Comparison of ENCODE assay signal across 14 cellular contexts in genomic region chr1:156836041-156836654, GRCh38. TPM values are rescaled to one million over a fixed set of nuclear protein-coding genes. Genes with fewer than 3 reads are reported as not detected.
A peak's percentile ranks its signal among the peaks of the same experiment; 100 is the strongest.
DNase-seq lines count a peak whose midpoint lies in the region; ATAC-seq and TF ChIP-seq lines count a peak whose summit lies in the region.
"Had no signal": no experiment of that assay in that cellular context is flagged by ENCODE, and none has a peak within 500 bp of the region (broad histone marks: within the 10 kb centered on the region; RNA-seq: fewer than 3 reads in every experiment).

No MANE protein-coding gene starts in this region.

- intact Hi-C loops in activated CD4-positive, alpha-beta T cell treated with anti-CD3 and anti-CD28 coated beads for 36 hours (cut with DNase I, micrococcal nuclease), result no loop called here

- H3K27me3 Mint-ChIP-seq in activated CD4-positive, alpha-beta T cell treated with anti-CD3 and anti-CD28 coated beads for 36 hours, result peaks cover 16% of the 10 kb centered on the region

- H3K9me3 ChIP-seq in suprapubic skin, result no peaks in the 10 kb centered on the region
- H3K9me3 ChIP-seq: thyroid gland had no signal

- H3K9me3 Mint-ChIP-seq in activated CD4-positive, alpha-beta T cell treated with anti-CD3 and anti-CD28 coated beads for 36 hours (ENCODE audit: low read depth), result no peaks in the 10 kb centered on the region
- H3K9me3 Mint-ChIP-seq: WTC11 had no signal

- no peak for TF ChIP-seq POLR2A in suprapubic skin (IDR thresholded peaks at IDR 0.05)

- no peak overlapping the region for H3K27ac ChIP-seq in suprapubic skin
- H3K27ac ChIP-seq: thyroid gland had no signal

- peaks cover 74% of the 10 kb centered on the region for H3K27me3 ChIP-seq in suprapubic skin
- H3K27me3 ChIP-seq: thyroid gland had no signal

- 53% methylated on average over 5 of the region's 5 CpGs for WGBS in suprapubic skin

- no peak for TF ChIP-seq CTCF in suprapubic skin (IDR thresholded peaks at IDR 0.05)

- peak; percentile 70 for DNase-seq in activated CD4-positive, alpha-beta T cell treated with anti-CD3 and anti-CD28 coated beads for 36 hours
- no peak for DNase-seq in activated CD4-positive, alpha-beta T cell treated with anti-CD3 and anti-CD28 coated beads, Interleukin-2, amount 50 U/mL, for 1 hour
- DNase-seq in activated T-cell treated with anti-CD3 and anti-CD28 coated beads, Interleukin-2, amount 50 U/mL, for 48 hours, result peak; percentile 69 to 75
- DNase-seq in stimulated activated CD4-positive, alpha-beta T cell treated with anti-CD3 and anti-CD28 coated beads, Interleukin-4, amount 100 ng/mL, for 1 hour, result peak; percentile 38
- DNase-seq in NCI-H526 (lab: John Stamatoyannopoulos, UW), result no peak
- DNase-seq in suprapubic skin (ENCODE audit: low spot score in 2 of 2), result no peak
- DNase-seq in hippocampal formation (lab: John Stamatoyannopoulos, UW), result no peak
- DNase-seq: dermis blood vessel endothelial cell, NCI-H1436 treated with DMSO at 0.1 percent for 48 hours, NCI-H748 treated with DMSO at 0.1 percent for 48 hours, thyroid gland had no signal

- no peak overlapping the region for H3K4me3 ChIP-seq in suprapubic skin
- H3K4me3 ChIP-seq: thyroid gland had no signal

- no peak overlapping the region for H3K4me3 Mint-ChIP-seq in activated CD4-positive, alpha-beta T cell treated with anti-CD3 and anti-CD28 coated beads for 36 hours
- H3K4me3 Mint-ChIP-seq: WTC11 had no signal

- CTCF ChIA-PET in activated CD4-positive, alpha-beta T cell treated with anti-CD3 and anti-CD28 coated beads for 36 hours (lab: Charles Lee), result interaction anchor here (0.6 to 7.1 kb wide), 4 partner anchors 25 to 92 kb away, joined by 3 to 84 read pairs (median 3); partner anchors contain the start of genes INSRR and NTRK1

- POLR2A ChIA-PET in activated CD4-positive, alpha-beta T cell treated with anti-CD3 and anti-CD28 coated beads for 36 hours (lab: Charles Lee), result no interaction called here

- H3K27ac Mint-ChIP-seq in activated CD4-positive, alpha-beta T cell treated with anti-CD3 and anti-CD28 coated beads for 36 hours, result peak overlapping the region; percentile 34
- H3K27ac Mint-ChIP-seq: WTC11 had no signal

- peak; percentile 74 for ATAC-seq in activated CD4-positive, alpha-beta T cell treated with anti-CD3 and anti-CD28 coated beads for 36 hours
- peak; percentile 49 for ATAC-seq in HG02678 (IDR thresholded peaks at IDR 0.05; ENCODE audit: unreplicated experiment)
- ATAC-seq: WTC11 had no signal

- H3K36me3 Mint-ChIP-seq in activated CD4-positive, alpha-beta T cell treated with anti-CD3 and anti-CD28 coated beads for 36 hours (ENCODE audit: low read depth), result no peaks in the 10 kb centered on the region
- H3K36me3 Mint-ChIP-seq: WTC11 had no signal

- no peaks in the 10 kb centered on the region for H3K36me3 ChIP-seq in suprapubic skin
- H3K36me3 ChIP-seq: thyroid gland had no signal

- TF ChIP-seq EP300 in suprapubic skin (IDR thresholded peaks at IDR 0.05), result no peak

- peaks cover 36% of the 10 kb centered on the region for H3K4me1 Mint-ChIP-seq in activated CD4-positive, alpha-beta T cell treated with anti-CD3 and anti-CD28 coated beads for 36 hours

- H3K4me1 ChIP-seq in suprapubic skin, result no peaks in the 10 kb centered on the region
- H3K4me1 ChIP-seq: thyroid gland had no signal

RNA-seq across cellular contexts. Expression of gene SH2D2A, which starts 19.5 kb away (rescaled TPM):
- 100 to 1,000 TPM; 189 to 211 TPM for total RNA-seq in activated CD4-positive, alpha-beta T cell treated with anti-CD3 and anti-CD28 coated beads for 36 hours
- total RNA-seq in suprapubic skin, result under 1 TPM in 2 of 4 donors, not detected in 2; 0.29 to 0.48 TPM
- total RNA-seq: dermis blood vessel endothelial cell had no signal

RNA-seq across cellular contexts. Expression of gene INSRR, which starts 22.8 kb away (rescaled TPM):
- total RNA-seq in activated CD4-positive, alpha-beta T cell treated with anti-CD3 and anti-CD28 coated beads for 36 hours, result under 1 TPM; 0.14 to 0.18 TPM
- not detected for total RNA-seq in suprapubic skin
- total RNA-seq: A172, dermis blood vessel endothelial cell, thyroid gland had no signal

RNA-seq across cellular contexts. Expression of gene NTRK1, which starts 24.5 kb away (rescaled TPM):
- total RNA-seq in activated CD4-positive, alpha-beta T cell treated with anti-CD3 and anti-CD28 coated beads for 36 hours, result 1 to 10 TPM; 4.4 to 6.1 TPM
- total RNA-seq in suprapubic skin, result under 1 TPM in 1 of 4 donors, not detected in 3; 0.32 TPM
- total RNA-seq: dermis blood vessel endothelial cell had no signal

RNA-seq across cellular contexts. Expression of gene PEAR1, which starts 57.4 kb away (rescaled TPM):
- not detected for total RNA-seq in activated CD4-positive, alpha-beta T cell treated with anti-CD3 and anti-CD28 coated beads for 36 hours
- total RNA-seq in suprapubic skin, result 1 to 10 TPM; 2.4 to 5.7 (median 3.8) TPM

Comparison
In these comparisons a context has a peak if more than half of its experiments do, and no peak if none do; other contexts are left out.
1. DNase-seq: peak in activated CD4-positive, alpha-beta T cell treated with anti-CD3 and anti-CD28 coated beads for 36 hours (single experiment), activated T-cell treated with anti-CD3 and anti-CD28 coated beads, Interleukin-2, amount 50 U/mL, for 48 hours (2 of 2) and stimulated activated CD4-positive, alpha-beta T cell treated with anti-CD3 and anti-CD28 coated beads, Interleukin-4, amount 100 ng/mL, for 1 hour (single experiment); none in activated CD4-positive, alpha-beta T cell treated with anti-CD3 and anti-CD28 coated beads, Interleukin-2, amount 50 U/mL, for 1 hour (single experiment), NCI-H526 (0 of 2), suprapubic skin (0 of 2) and hippocampal formation (0 of 2).
2. RNA of gene SH2D2A, which starts 19.5 kb away (total RNA-seq): 189 to 211 TPM in activated CD4-positive, alpha-beta T cell treated with anti-CD3 and anti-CD28 coated beads for 36 hours; 0.29 to 0.48 TPM in suprapubic skin; every median in the first group is over 100 times any median in the second.
3. RNA of gene NTRK1, which starts 24.5 kb away (total RNA-seq): 4.4 to 6.1 TPM in activated CD4-positive, alpha-beta T cell treated with anti-CD3 and anti-CD28 coated beads for 36 hours; 0.32 TPM in suprapubic skin; every median in the first group is over 4 times any median in the second.